Comparison of ENCODE assay signal across 21 cellular contexts in genomic region chr2:53670351-53670750, GRCh38.
"Had no signal": no experiment of that assay in that cellular context is flagged by ENCODE, and none has a peak within 500 bp of the region (broad histone marks: within the 10 kb centered on the region; RNA-seq: fewer than 3 reads in every experiment).

No MANE protein-coding gene starts in this region.

- H3K27me3 ChIP-seq: ascending aorta, heart right ventricle, ovary, stomach, testis had no signal

- H3K4me3 ChIP-seq: ascending aorta, heart right ventricle, mucosa of descending colon, ovary, psoas muscle, smooth muscle cell, stomach, testis had no signal

- H3K36me3 ChIP-seq: ascending aorta, ovary had no signal

- H3K27ac ChIP-seq: ascending aorta, epithelial cell of prostate, heart right ventricle, ovary, psoas muscle, stomach, testis had no signal

- H3K4me1 ChIP-seq: ascending aorta, heart right ventricle, psoas muscle, testis had no signal

- ATAC-seq: activated CD8-positive, alpha-beta T cell treated with anti-CD3 and anti-CD28 coated beads, Interleukin-2, amount 10 ng/mL, durations not matched to agents 7 days and 5 days; heart right ventricle; mucosa of descending colon; psoas muscle; right cardiac atrium; stimulated activated effector memory CD8-positive, alpha-beta T cell treated with anti-CD3 and anti-CD28 coated beads, Interleukin-12 subunit alpha, Interleukin-12 subunit beta, amount 100 ng/mL, for 72 hours had no signal

- DNase-seq: activated CD4-positive, alpha-beta T cell treated with anti-CD3 and anti-CD28 coated beads, Interleukin-2, amount 10 ng/mL, durations not matched to agents 24 days and 14 days; activated CD8-positive, alpha-beta T cell treated with anti-CD3 and anti-CD28 coated beads, Interleukin-2, amount 10 ng/mL, durations not matched to agents 7 days and 5 days; activated naive CD4-positive, alpha-beta T cell treated with anti-CD3 and anti-CD28 coated beads, Interleukin-2, amount 50 U/mL, for 16 hours; activated T-cell treated with anti-CD3 and anti-CD28 coated beads, Interleukin-2, amount 50 U/mL, for 24 hours; dermis blood vessel endothelial cell; effector memory CD4-positive, alpha-beta T cell; heart right ventricle; kidney glomerular epithelial cell; mesenchymal stem cell; mucosa of descending colon; naive B cell; ovary; psoas muscle; right cardiac atrium; stimulated activated CD4-positive, alpha-beta T cell treated with anti-CD3 and anti-CD28 coated beads, Interleukin-4, amount 100 ng/mL, for 24 hours; stomach; testis had no signal

- H3K4me2 ChIP-seq: smooth muscle cell had no signal

- H3K9me3 ChIP-seq: ascending aorta, mucosa of descending colon, ovary, psoas muscle, stomach, testis had no signal
